In the genomic region with DNA sequence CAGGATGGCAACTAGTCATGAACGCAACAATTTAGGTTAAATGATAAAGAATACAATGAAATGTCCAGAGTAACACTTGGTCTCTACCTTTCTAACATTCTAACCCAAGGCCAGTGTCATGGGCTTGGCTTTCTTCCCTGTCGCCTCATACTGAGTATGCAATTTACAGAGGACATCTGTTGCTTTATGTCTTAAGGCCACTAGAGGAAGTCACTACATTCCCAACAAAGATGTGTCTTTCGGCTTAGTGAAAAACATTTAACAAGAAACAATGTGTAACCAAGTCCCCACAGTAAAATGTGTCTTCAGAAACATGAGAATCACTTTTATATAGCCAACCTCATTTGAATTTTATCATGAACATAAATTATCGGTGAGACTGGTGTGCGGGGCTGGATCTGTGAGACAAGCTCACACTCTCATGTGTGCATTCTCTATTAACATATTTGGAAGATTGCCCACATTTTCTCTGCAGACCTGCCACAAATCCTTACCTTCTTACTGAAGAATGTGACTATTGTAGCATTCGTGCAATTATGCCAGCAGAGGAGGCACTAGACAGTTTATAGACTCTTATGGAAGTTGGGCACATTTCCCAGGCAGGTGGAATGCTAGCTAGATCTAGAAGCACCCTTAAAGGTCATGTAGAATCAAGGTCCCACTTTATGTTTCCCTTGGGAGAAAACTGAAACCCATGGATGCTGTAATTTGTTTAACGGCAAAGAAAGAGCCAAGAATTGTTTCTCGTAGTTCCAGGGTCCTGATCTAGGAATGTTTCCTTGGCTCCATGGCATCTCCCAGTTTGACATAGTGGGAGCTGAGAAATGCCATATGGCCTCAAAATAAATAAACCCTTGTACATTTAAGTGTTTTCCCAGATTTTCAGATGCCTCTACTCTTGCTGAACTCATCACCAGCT, we compare ENCODE assay signal across 9 cellular contexts.
DNase-seq lines count a peak whose midpoint lies in the region; ATAC-seq and TF ChIP-seq lines count a peak whose summit lies in the region.
"Had no signal": no experiment of that assay in that cellular context is flagged by ENCODE, and none has a peak within 500 bp of the region (broad histone marks: within the 10 kb centered on the region; RNA-seq: fewer than 3 reads in every experiment).

No MANE protein-coding gene starts in this region.

- no peak overlapping the region for H2AFZ ChIP-seq in mesenchymal stem cell (ENCODE audit: low read depth, low read length)

- H3K36me3 ChIP-seq in mesenchymal stem cell (ENCODE audit: control insufficient read depth in 1 of 2, insufficient read depth in 2 of 2, low read depth in 1 of 2, low read length in 2 of 2) (no peaks in the 10 kb centered on the region), HAP-1 (replicated peaks) (no peaks in the 10 kb centered on the region)

- no peak overlapping the region for H2BK5ac ChIP-seq in mesenchymal stem cell (ENCODE audit: low read depth, low read length, poor library complexity, severe bottlenecking)

- H2AK5ac ChIP-seq in mesenchymal stem cell (ENCODE audit: low read length, severe bottlenecking): no peak overlapping the region

- no peaks in the 10 kb centered on the region for H3K79me1 ChIP-seq in mesenchymal stem cell (replicated peaks; ENCODE audit: low read length, poor library complexity, severe bottlenecking)

- no peak overlapping the region for H3K9ac ChIP-seq in mesenchymal stem cell (ENCODE audit: low read length)

- DNase-seq in G401 (ENCODE audit: low spot score) (peak; percentile 80), NCI-H1105 treated with DMSO at 0.1 percent for 48 hours (lab: John Stamatoyannopoulos, UW) (peak; percentile 99), mesenchymal stem cell (peak; percentile 70), OCI-M2 (lab: John Stamatoyannopoulos, UW; ENCODE audit: unreplicated experiment) (no peak), HAP-1 (ENCODE audit: low spot score in 2 of 2) (no peak), AG08395 (ENCODE audit: low spot score) (no peak)
- DNase-seq: head of caudate nucleus had no signal

- no peak overlapping the region for H4K8ac ChIP-seq in mesenchymal stem cell (ENCODE audit: low read length)

- H3K27me3 ChIP-seq in mesenchymal stem cell (ENCODE audit: control insufficient read depth in 1 of 2, insufficient read depth in 1 of 2, low read length in 2 of 2): no peaks in the 10 kb centered on the region
- H3K27me3 ChIP-seq in HAP-1 (ENCODE audit: low read depth): no peaks in the 10 kb centered on the region

- H2BK120ac ChIP-seq in mesenchymal stem cell (ENCODE audit: low read depth, low read length): no peak overlapping the region

- no peak overlapping the region for H4K91ac ChIP-seq in mesenchymal stem cell (ENCODE audit: low read length)

- H3K23ac ChIP-seq in mesenchymal stem cell (ENCODE audit: low read length in 2 of 2): no peak overlapping the region

- WGBS in mesenchymal stem cell: 70% methylated on average over 7 of the region's 8 CpGs

- H3K9me3 ChIP-seq in mesenchymal stem cell (ENCODE audit: control insufficient read depth, low read length) (no peaks in the 10 kb centered on the region), HAP-1 (no peaks in the 10 kb centered on the region)

- H3K14ac ChIP-seq in mesenchymal stem cell (ENCODE audit: low read length in 2 of 2): no peak overlapping the region

- no peak overlapping the region for H2BK12ac ChIP-seq in mesenchymal stem cell (ENCODE audit: low read length in 2 of 2)

- H3K18ac ChIP-seq in mesenchymal stem cell (ENCODE audit: low read depth in 1 of 2, low read length in 2 of 2): no peak overlapping the region

- H3K27ac ChIP-seq in mesenchymal stem cell (ENCODE audit: low read length, poor library complexity, severe bottlenecking): no peak overlapping the region

- in situ Hi-C loops in G401 (cut with HindIII; ENCODE audit: low sequenced_read_pairs) (no loop called here), HAP-1 (cut with MboI; ENCODE audit: low sequenced_read_pairs) (no loop called here)

- ATAC-seq in SK-N-SH treated with all-trans-retinoic acid at 6 μM for 48 hours: peak; percentile 46
- ATAC-seq in HG02763 (IDR thresholded peaks at IDR 0.05; ENCODE audit: unreplicated experiment): no peak

- no peak overlapping the region for H3K4me2 ChIP-seq in mesenchymal stem cell (ENCODE audit: low read length, poor library complexity, severe bottlenecking)

- H3K4ac ChIP-seq in mesenchymal stem cell (ENCODE audit: low read depth in 1 of 2, low read length in 2 of 2): no peak overlapping the region

- H2BK15ac ChIP-seq in mesenchymal stem cell (ENCODE audit: low read depth, poor library complexity, severe bottlenecking): no peak overlapping the region

- H3K4me1 ChIP-seq in mesenchymal stem cell (ENCODE audit: control insufficient read depth, insufficient read depth, low read depth, low read length) (no peaks in the 10 kb centered on the region), HAP-1 (no peaks in the 10 kb centered on the region)

- no peak overlapping the region for H3K4me3 ChIP-seq in mesenchymal stem cell (ENCODE audit: insufficient read depth in 1 of 2, low read depth in 1 of 2, low read length in 2 of 2)
- H3K4me3 ChIP-seq in HAP-1: no peak overlapping the region

TF ChIP-seq in SK-N-SH treated with all-trans-retinoic acid at 6 μM for 48 hours, 23 proteins besides CTCF, POLR2A, EP300 and RAD21 (continues in another document):
- TF ChIP-seq, protein P1, sequence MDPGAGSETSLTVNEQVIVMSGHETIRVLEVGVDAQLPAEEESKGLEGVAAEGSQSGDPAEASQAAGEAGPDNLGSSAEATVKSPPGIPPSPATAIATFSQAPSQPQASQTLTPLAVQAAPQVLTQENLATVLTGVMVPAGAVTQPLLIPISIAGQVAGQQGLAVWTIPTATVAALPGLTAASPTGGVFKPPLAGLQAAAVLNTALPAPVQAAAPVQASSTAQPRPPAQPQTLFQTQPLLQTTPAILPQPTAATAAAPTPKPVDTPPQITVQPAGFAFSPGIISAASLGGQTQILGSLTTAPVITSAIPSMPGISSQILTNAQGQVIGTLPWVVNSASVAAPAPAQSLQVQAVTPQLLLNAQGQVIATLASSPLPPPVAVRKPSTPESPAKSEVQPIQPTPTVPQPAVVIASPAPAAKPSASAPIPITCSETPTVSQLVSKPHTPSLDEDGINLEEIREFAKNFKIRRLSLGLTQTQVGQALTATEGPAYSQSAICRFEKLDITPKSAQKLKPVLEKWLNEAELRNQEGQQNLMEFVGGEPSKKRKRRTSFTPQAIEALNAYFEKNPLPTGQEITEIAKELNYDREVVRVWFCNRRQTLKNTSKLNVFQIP (CRISPR knock-in tag; IDR thresholded peaks at IDR 0.05; ENCODE audit: borderline replicate concordance, low read depth): no peak
- TF ChIP-seq TCF4 (CRISPR knock-in tag; IDR thresholded peaks at IDR 0.05; ENCODE audit: borderline replicate concordance) (peak; percentile 60; the same call in 1 of the 2 replicates), ZNF70 (CRISPR knock-in tag; IDR thresholded peaks at IDR 0.05) (no peak), SNAI2 (CRISPR knock-in tag; IDR thresholded peaks at IDR 0.05) (peak; percentile 21; the same call in 1 of the 2 replicates), OSR1 (CRISPR knock-in tag; IDR thresholded peaks at IDR 0.05) (no peak), RARB (CRISPR knock-in tag; IDR thresholded peaks at IDR 0.05) (no peak), ISL1 (CRISPR knock-in tag; IDR thresholded peaks at IDR 0.05) (peak; percentile 98), CSDC2 (CRISPR knock-in tag; IDR thresholded peaks at IDR 0.05) (0 out of 2 replicates have a peak, but pooled peaks have one; percentile 71)
- TF ChIP-seq, protein P2, sequence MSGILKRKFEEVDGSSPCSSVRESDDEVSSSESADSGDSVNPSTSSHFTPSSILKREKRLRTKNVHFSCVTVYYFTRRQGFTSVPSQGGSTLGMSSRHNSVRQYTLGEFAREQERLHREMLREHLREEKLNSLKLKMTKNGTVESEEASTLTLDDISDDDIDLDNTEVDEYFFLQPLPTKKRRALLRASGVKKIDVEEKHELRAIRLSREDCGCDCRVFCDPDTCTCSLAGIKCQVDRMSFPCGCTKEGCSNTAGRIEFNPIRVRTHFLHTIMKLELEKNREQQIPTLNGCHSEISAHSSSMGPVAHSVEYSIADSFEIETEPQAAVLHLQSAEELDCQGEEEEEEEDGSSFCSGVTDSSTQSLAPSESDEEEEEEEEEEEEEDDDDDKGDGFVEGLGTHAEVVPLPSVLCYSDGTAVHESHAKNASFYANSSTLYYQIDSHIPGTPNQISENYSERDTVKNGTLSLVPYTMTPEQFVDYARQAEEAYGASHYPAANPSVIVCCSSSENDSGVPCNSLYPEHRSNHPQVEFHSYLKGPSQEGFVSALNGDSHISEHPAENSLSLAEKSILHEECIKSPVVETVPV (CRISPR knock-in tag; IDR thresholded peaks at IDR 0.05): 0 out of 2 replicates have a peak, but pooled peaks have one; percentile 17
- TF ChIP-seq, protein P3, sequence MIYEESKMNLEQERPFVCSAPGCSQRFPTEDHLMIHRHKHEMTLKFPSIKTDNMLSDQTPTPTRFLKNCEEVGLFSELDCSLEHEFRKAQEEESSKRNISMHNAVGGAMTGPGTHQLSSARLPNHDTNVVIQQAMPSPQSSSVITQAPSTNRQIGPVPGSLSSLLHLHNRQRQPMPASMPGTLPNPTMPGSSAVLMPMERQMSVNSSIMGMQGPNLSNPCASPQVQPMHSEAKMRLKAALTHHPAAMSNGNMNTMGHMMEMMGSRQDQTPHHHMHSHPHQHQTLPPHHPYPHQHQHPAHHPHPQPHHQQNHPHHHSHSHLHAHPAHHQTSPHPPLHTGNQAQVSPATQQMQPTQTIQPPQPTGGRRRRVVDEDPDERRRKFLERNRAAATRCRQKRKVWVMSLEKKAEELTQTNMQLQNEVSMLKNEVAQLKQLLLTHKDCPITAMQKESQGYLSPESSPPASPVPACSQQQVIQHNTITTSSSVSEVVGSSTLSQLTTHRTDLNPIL (CRISPR knock-in tag; IDR thresholded peaks at IDR 0.05; ENCODE audit: low read depth): 0 out of 2 replicates have a peak, but pooled peaks have one; percentile 36

Comparison
In these comparisons a context has a peak if more than half of its experiments do, and no peak if none do; other contexts are left out.
1. DNase-seq: peak in G401 (single experiment), NCI-H1105 treated with DMSO at 0.1 percent for 48 hours (single experiment) and mesenchymal stem cell (single experiment); none in OCI-M2 (single experiment), HAP-1 (0 of 2) and AG08395 (single experiment).